Comparison of ENCODE assay signal across 17 cellular contexts in genomic region chr5:2658421-2658820, GRCh38.
DNase-seq lines count a peak whose midpoint lies in the region; ATAC-seq, FAIRE-seq and TF ChIP-seq lines count a peak whose summit lies in the region.
"Had no signal": no experiment of that assay in that cellular context is flagged by ENCODE, and none has a peak within 500 bp of the region (broad histone marks: within the 10 kb centered on the region; RNA-seq: fewer than 3 reads in every experiment).

No MANE protein-coding gene starts in this region.

- H3K36me3 ChIP-seq in GM23248 (ENCODE audit: low read depth) (no peaks in the 10 kb centered on the region), astrocyte (ENCODE audit: insufficient read depth, low read length) (no peaks in the 10 kb centered on the region), lower lobe of right lung (no peaks in the 10 kb centered on the region)

- DNase-seq in GM23248 (peak; percentile 34), astrocyte (ENCODE audit: low read depth) (peak; percentile 95), foreskin keratinocyte (peak; percentile 64 to 79), putamen (ENCODE audit: low spot score) (peak; percentile 83), posterior vena cava (ENCODE audit: low spot score) (no peak), lower lobe of right lung (no peak)
- DNase-seq: ACHN; CD8-positive, alpha-beta T cell; H9; Kasumi-1; NCI-H1930; NCI-H2227 treated with DMSO at 0.1 percent for 48 hours; NCI-H526; OCI-M1 had no signal

- H3K9me2 ChIP-seq in GM23248 (ENCODE audit: insufficient read depth): no peaks in the 10 kb centered on the region

- H3K4me2 ChIP-seq in GM23248 (ENCODE audit: unreplicated experiment): no peak overlapping the region
- peak overlapping the region; percentile 31 for H3K4me2 ChIP-seq in astrocyte (ENCODE audit: low read length)

- intact Hi-C loops in posterior vena cava (cut with DNase I) (no loop called here), lower lobe of right lung (cut with DNase I) (no loop called here)

- WGBS in GM23248 (ENCODE audit: low coverage in 1 of 2, low lambda C conversion rate in 2 of 2, missing lambda C conversion rate in 2 of 2), 2 experiments: 43 to 50% methylated on average over 10 of the region's 10 CpGs

- H2AFZ ChIP-seq in GM23248 (no peak overlapping the region), astrocyte (ENCODE audit: low read depth, low read length) (no peak overlapping the region)

- H3K27ac ChIP-seq in GM23248 (no peak overlapping the region), astrocyte (ENCODE audit: low read depth, low read length) (peak overlapping the region; percentile 73), foreskin keratinocyte (peak overlapping the region; percentile 40), lower lobe of right lung (no peak overlapping the region)

- no peaks in the 10 kb centered on the region for H3K36me3 Mint-ChIP-seq in astrocyte (ENCODE audit: low read depth, unreplicated experiment)
- H3K36me3 Mint-ChIP-seq: CD8-positive, alpha-beta T cell had no signal

- no peak for FAIRE-seq in astrocyte (lab: Jason Lieb, UNC)
- FAIRE-seq: HepG2 had no signal

- H3F3A ChIP-seq in GM23248 (ENCODE audit: insufficient read depth): no peaks in the 10 kb centered on the region

- ATAC-seq in foreskin keratinocyte: peak; percentile 86
- ATAC-seq in GM21381 (IDR thresholded peaks at IDR 0.05; ENCODE audit: unreplicated experiment): no peak
- ATAC-seq in GM21447 (IDR thresholded peaks at IDR 0.05; ENCODE audit: unreplicated experiment): no peak
- ATAC-seq in lower lobe of right lung: no peak
- ATAC-seq: CD8-positive, alpha-beta T cell; HepG2 had no signal

- no peak overlapping the region for H3K4me3 Mint-ChIP-seq in astrocyte (ENCODE audit: unreplicated experiment)
- H3K4me3 Mint-ChIP-seq: CD8-positive, alpha-beta T cell; H9 had no signal

- H3K4me1 ChIP-seq in GM23248 (ENCODE audit: insufficient read depth): no peaks in the 10 kb centered on the region
- peaks cover 10% of the 10 kb centered on the region for H3K4me1 ChIP-seq in astrocyte (ENCODE audit: insufficient read depth, low read length)
- H3K4me1 ChIP-seq in foreskin keratinocyte: peaks cover 17% of the 10 kb centered on the region
- no peaks in the 10 kb centered on the region for H3K4me1 ChIP-seq in lower lobe of right lung

- H4K20me1 ChIP-seq in GM23248 (ENCODE audit: insufficient read depth) (no peaks in the 10 kb centered on the region), astrocyte (ENCODE audit: insufficient read depth, low read length) (no peaks in the 10 kb centered on the region)

- H3K9me3 ChIP-seq in GM23248 (ENCODE audit: low read depth) (no peaks in the 10 kb centered on the region), astrocyte (ENCODE audit: insufficient read depth, low read depth, low read length) (no peaks in the 10 kb centered on the region), lower lobe of right lung (no peaks in the 10 kb centered on the region)

- no peak overlapping the region for H3K27ac Mint-ChIP-seq in astrocyte (ENCODE audit: unreplicated experiment)
- H3K27ac Mint-ChIP-seq: CD8-positive, alpha-beta T cell had no signal

- in situ Hi-C loops in GM23248 (cut with MboI): no loop called here

- no peaks in the 10 kb centered on the region for H3K79me2 ChIP-seq in GM23248 (ENCODE audit: insufficient read depth)
- no peaks in the 10 kb centered on the region for H3K79me2 ChIP-seq in astrocyte (ENCODE audit: insufficient read depth, low read length)

- peaks cover 15% of the 10 kb centered on the region for H3K27me3 Mint-ChIP-seq in astrocyte (ENCODE audit: low read depth, unreplicated experiment)

- H3K9ac ChIP-seq in GM23248 (no peak overlapping the region), astrocyte (ENCODE audit: low read length) (peak overlapping the region; percentile 36)

- TF ChIP-seq CTCF in astrocyte (IDR thresholded peaks at IDR 0.05; ENCODE audit: insufficient read depth, low read depth, low read length) (no peak), foreskin keratinocyte (conservative IDR thresholded peaks at IDR 0.05) (no peak), lower lobe of right lung (IDR thresholded peaks at IDR 0.05) (no peak)

- no peaks in the 10 kb centered on the region for H3K9me3 Mint-ChIP-seq in astrocyte (ENCODE audit: unreplicated experiment)
- H3K9me3 Mint-ChIP-seq: CD8-positive, alpha-beta T cell; H9 had no signal

- H3K27me3 ChIP-seq in GM23248 (replicated peaks; ENCODE audit: insufficient read depth) (no peaks in the 10 kb centered on the region), astrocyte (ENCODE audit: insufficient read depth, low read length) (no peaks in the 10 kb centered on the region), foreskin keratinocyte (no peaks in the 10 kb centered on the region), lower lobe of right lung (ENCODE audit: low read depth) (peaks cover 13% of the 10 kb centered on the region)

- peaks cover 11% of the 10 kb centered on the region for H3K4me1 Mint-ChIP-seq in astrocyte (ENCODE audit: low read depth, unreplicated experiment)

- H3K4me3 ChIP-seq in GM23248 (no peak overlapping the region), astrocyte (ENCODE audit: insufficient read depth, low read depth, low read length) (no peak overlapping the region), lower lobe of right lung (no peak overlapping the region)

Comparison
In these comparisons a context has a peak if more than half of its experiments do, and no peak if none do; other contexts are left out.
1. DNase-seq: peak in GM23248 (single experiment), astrocyte (single experiment), foreskin keratinocyte (2 of 2) and putamen (single experiment); none in posterior vena cava (single experiment) and lower lobe of right lung (single experiment).
2. H3K27ac ChIP-seq: peak in astrocyte (single experiment) and foreskin keratinocyte (single experiment); none in GM23248 (single experiment) and lower lobe of right lung (single experiment).